In genomic region chr2:28322051-28322450, GRCh38 we compare ENCODE assay signal across 1 cellular context.
TF ChIP-seq lines count a peak whose summit lies in the region.

No MANE protein-coding gene starts in this region.

TF ChIP-seq in IMR-90, 13 proteins besides CTCF, POLR2A, EP300 and RAD21:
- no peak for TF ChIP-seq MAFK (IDR thresholded peaks at IDR 0.05; ENCODE audit: low read depth, low read length)
- no peak for TF ChIP-seq CHD1 (IDR thresholded peaks at IDR 0.05; ENCODE audit: low read depth, low read length)
- no peak for TF ChIP-seq NFE2L2 (IDR thresholded peaks at IDR 0.05; ENCODE audit: low read depth, low read length)
- TF ChIP-seq BHLHE40 (IDR thresholded peaks at IDR 0.05; ENCODE audit: low read depth, low read length) = no peak
- no peak for TF ChIP-seq CEBPB (IDR thresholded peaks at IDR 0.05; ENCODE audit: low read depth, low read length)
- no peak for TF ChIP-seq SMC3 (IDR thresholded peaks at IDR 0.05; ENCODE audit: low read depth, low read length)
- no peak for TF ChIP-seq ELK1 (IDR thresholded peaks at IDR 0.05; ENCODE audit: borderline replicate concordance, low read depth, low read length)
- TF ChIP-seq RCOR1 (IDR thresholded peaks at IDR 0.05; ENCODE audit: insufficient replicate concordance, low read length) = no peak
- no peak for TF ChIP-seq MAZ (IDR thresholded peaks at IDR 0.05; ENCODE audit: borderline replicate concordance, low read depth, low read length)
TF ChIP-seq in IMR-90: peak in this region for 0.
